Comparison of ENCODE assay signal across 12 cellular contexts in the genomic region with DNA sequence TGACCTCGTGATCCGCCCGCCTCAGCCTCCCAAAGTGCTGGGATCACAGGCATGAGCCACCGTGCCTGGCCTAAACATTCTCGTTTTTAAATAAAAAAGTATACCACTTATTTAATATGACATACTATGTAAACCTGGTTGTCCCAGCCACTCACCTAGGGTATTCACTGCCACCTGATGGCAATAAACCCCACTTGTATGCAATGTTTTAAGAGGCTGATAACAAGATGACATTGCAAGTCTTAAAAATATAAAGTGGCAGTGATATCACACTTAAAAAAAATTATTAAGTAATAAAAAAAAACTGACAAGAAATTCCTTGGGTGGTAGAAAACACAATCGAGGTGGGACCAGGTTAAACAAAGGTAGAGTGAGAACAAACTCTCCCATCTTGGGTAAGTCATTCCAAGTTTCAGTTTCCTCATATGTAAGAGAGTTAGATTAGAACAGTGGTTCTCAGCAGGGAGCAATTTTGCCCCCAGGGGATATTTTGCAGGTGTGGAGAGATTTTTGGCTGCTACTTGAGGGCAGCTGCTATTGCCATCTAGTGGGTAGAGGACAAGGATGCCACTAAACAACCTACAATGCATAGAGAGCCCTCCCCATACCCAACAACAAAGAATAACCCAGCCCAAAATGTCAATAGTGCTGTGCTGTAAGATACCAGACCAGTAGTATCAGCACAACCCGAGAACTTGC. TPM values are rescaled to one million over a fixed set of nuclear protein-coding genes. Genes with fewer than 3 reads are reported as not detected.
DNase-seq lines count a peak whose midpoint lies in the region; ATAC-seq, FAIRE-seq and TF ChIP-seq lines count a peak whose summit lies in the region.
"Had no signal": no experiment of that assay in that cellular context is flagged by ENCODE, and none has a peak within 500 bp of the region (broad histone marks: within the 10 kb centered on the region; RNA-seq: fewer than 3 reads in every experiment).

No MANE protein-coding gene starts in this region.

- CTCF ChIA-PET in HEK293 (lab: Yijun Ruan, JAX): interaction anchor here (1.4 kb wide), 1 partner anchor 10 kb away, joined by 3 read pairs; no protein-coding TSS in a partner anchor
- CTCF ChIA-PET in HepG2 (lab: Yijun Ruan, JAX; ENCODE audit: low intra/inter-chr PET ratio, low total read pairs): no interaction called here

- H3K27me3 ChIP-seq in WERI-Rb-1 (ENCODE audit: insufficient read depth, low read depth, severe bottlenecking): no peaks in the 10 kb centered on the region
- H3K27me3 ChIP-seq in HepG2 (ENCODE audit: control insufficient read depth in 1 of 2, insufficient read depth in 2 of 2, low read length in 2 of 2): no peaks in the 10 kb centered on the region
- H3K27me3 ChIP-seq: Peyer's patch had no signal

- no peak overlapping the region for H3K4me2 ChIP-seq in HepG2 (ENCODE audit: low read depth, low read length)

- H3K9me3 ChIP-seq in HEK293 (ENCODE audit: control insufficient read depth, insufficient read depth, low read depth, low read length) (no peaks in the 10 kb centered on the region), WERI-Rb-1 (ENCODE audit: severe bottlenecking) (no peaks in the 10 kb centered on the region), HepG2 (ENCODE audit: low read length) (no peaks in the 10 kb centered on the region)
- H3K9me3 ChIP-seq: Peyer's patch had no signal

- H3K79me2 ChIP-seq in HepG2 (ENCODE audit: insufficient read depth, low read length): peaks cover 90% of the 10 kb centered on the region

- no peak for FAIRE-seq in HepG2 (lab: Jason Lieb, UNC)
- FAIRE-seq: frontal cortex had no signal

- DNase-seq in Caki2 (ENCODE audit: low read depth): peak; percentile 16
- DNase-seq in WERI-Rb-1: no peak
- no peak for DNase-seq in HepG2 (ENCODE audit: low spot score)
- no peak for DNase-seq in NCI-H2029 (lab: John Stamatoyannopoulos, UW)
- no peak for DNase-seq in NOMO-1 treated with DMSO at 0.1 percent for 48 hours (lab: John Stamatoyannopoulos, UW; ENCODE audit: unreplicated experiment)
- no peak for DNase-seq in GM19238 (ENCODE audit: insufficient read length, low spot score)
- no peak for DNase-seq in activated gamma-delta T cell (lab: John Stamatoyannopoulos, UW)
- DNase-seq: Peyer's patch; retina; stimulated activated naive B cell treated with anti-CD40 and anti-IgM and Interleukin-4, amounts not matched to agents 10 μg/mL and 1 μg/mL and 100 μg/mL, for 72 hours had no signal

- WGBS in HepG2 (ENCODE audit: low lambda C conversion rate): 95% methylated on average over 7 of the region's 7 CpGs

- intact Hi-C loops in HepG2 (cut with micrococcal nuclease; ENCODE audit: unreplicated experiment): loop anchor here (2.0 kb wide), 1 partner anchor 186 kb away; no protein-coding TSS in a partner anchor

- peaks cover 58% of the 10 kb centered on the region for H4K20me1 ChIP-seq in HepG2 (ENCODE audit: insufficient read depth, low read length)

- TF ChIP-seq EP300 in HepG2 (IDR thresholded peaks at IDR 0.05; ENCODE audit: low read depth in 2 of 2, low read length in 2 of 2): no peak
- no peak for TF ChIP-seq EP300 in HepG2 (CRISPR knock-in tag; IDR thresholded peaks at IDR 0.05; ENCODE audit: borderline replicate concordance)

- peak; percentile 65 for ATAC-seq in HepG2

- H3K4me1 ChIP-seq in HEK293 (ENCODE audit: control insufficient read depth, insufficient read depth, low read length): 0 out of 2 replicates have a peak, but pooled peaks cover 3% of the 10 kb centered on the region
- H3K4me1 ChIP-seq in HepG2 (ENCODE audit: insufficient read depth, low read length): no peaks in the 10 kb centered on the region

- TF ChIP-seq CTCF in HEK293 (tag by site-specific recombination; IDR thresholded peaks at IDR 0.05) (0 out of 2 replicates have a peak, but pooled peaks have one; percentile 51), WERI-Rb-1 (IDR thresholded peaks at IDR 0.05; ENCODE audit: low read depth, low read length) (peak; percentile 31; the same call in 1 of the 2 replicates), HepG2 (CRISPR knock-in tag; IDR thresholded peaks at IDR 0.05) (peak; percentile 26; the same call in 1 of the 2 replicates)

- H3K27ac ChIP-seq in HEK293 (ENCODE audit: extremely low read depth, low read depth, low read length) (no peak overlapping the region), WERI-Rb-1 (no peak overlapping the region), HepG2 (ENCODE audit: extremely low read length, insufficient read depth, low read length) (no peak overlapping the region)

- H3K36me3 ChIP-seq in HEK293 (ENCODE audit: control insufficient read depth in 2 of 2, insufficient read depth in 1 of 2, low read length in 2 of 2): peaks cover 4 to 48% of the 10 kb centered on the region in 2 experiments; a peak in 2 of 3 replicates
- peaks cover 48% of the 10 kb centered on the region for H3K36me3 ChIP-seq in WERI-Rb-1
- H3K36me3 ChIP-seq in HepG2 (replicated peaks in 1 of 2; ENCODE audit: control insufficient read depth in 1 of 2, insufficient read depth in 2 of 2, low read length in 2 of 2): peaks cover 4 to 65% of the 10 kb centered on the region in 2 experiments

- POLR2A ChIA-PET in HEK293 (lab: Yijun Ruan, JAX): no interaction called here
- POLR2A ChIA-PET in HepG2 (lab: Yijun Ruan, JAX): no interaction called here

- H3K9ac ChIP-seq in HepG2 (ENCODE audit: insufficient read depth, low read depth, low read length): no peak overlapping the region

- no peak for TF ChIP-seq RAD21 in HepG2 (CRISPR knock-in tag; IDR thresholded peaks at IDR 0.05)

- no peak for TF ChIP-seq POLR2A in HepG2 (IDR thresholded peaks at IDR 0.05; ENCODE audit: insufficient read depth in 1 of 2, low read depth in 2 of 2, low read length in 2 of 2)

- H3K4me3 ChIP-seq in HEK293 (ENCODE audit: low read depth, low read length): no peak overlapping the region
- H3K4me3 ChIP-seq in WERI-Rb-1 (ENCODE audit: low read depth, low read length): no peak overlapping the region
- no peak overlapping the region for H3K4me3 ChIP-seq in HepG2 (replicated peaks in 1 of 3; ENCODE audit: insufficient read depth in 1 of 3, low read depth in 2 of 3, low read length in 3 of 3)
- H3K4me3 ChIP-seq: Peyer's patch had no signal

- in situ Hi-C loops in Caki2 (cut with HindIII; ENCODE audit: low pct_unique_long_range_greater_than_20kb, low sequenced_read_pairs): no loop called here
- in situ Hi-C loops in HepG2 (cut with HindIII; ENCODE audit: extremely low pct_ligation_motif_present, low pct_unique_long_range_greater_than_20kb): no loop called here

- H2AFZ ChIP-seq in HepG2 (ENCODE audit: low read length): no peak overlapping the region

- BruUV-seq in HepG2 (replicated peaks; lab: Mats Ljungman, UMichigan): no TSS peak

RNA-seq across cellular contexts. Expression of a gene that starts 14.5 kb away (rescaled TPM):
- total RNA-seq in Caki2 (2014; rRNA removed; shearing (Covaris generic); ENCODE audit: low replicate concordance): 108 and 148 TPM in 2 replicates
- 184 and 247 TPM in 2 replicates for total RNA-seq in HepG2 (2016; rRNA removed; fragmentation: Illumina TruSeq; extraction: Trizol)
- 21.0 and 22.5 TPM in 2 replicates for total RNA-seq in HepG2 (2016; cell fraction: cytosol; rRNA removed; fragmentation: Illumina TruSeq; extraction: Trizol; ENCODE audit: low read depth)
- 181 and 262 TPM in 2 replicates for total RNA-seq in HepG2 (2016; cell fraction: insoluble cytoplasmic fraction; rRNA removed; fragmentation: Illumina TruSeq; extraction: Trizol)
- total RNA-seq in HepG2 (2016; cell fraction: membrane; rRNA removed; fragmentation: Illumina TruSeq; extraction: Trizol): 59.6 and 61.1 TPM in 2 replicates
- total RNA-seq in HepG2 (2016; cell fraction: nucleus; rRNA removed; fragmentation: Illumina TruSeq; extraction: Trizol): 130 and 149 TPM in 2 replicates
- 195 and 250 TPM in 2 replicates for polyA plus RNA-seq in HepG2 (2011; rRNA removed)
- polyA plus RNA-seq in HepG2 (2011; cell fraction: cytosol; rRNA removed): 148 and 191 TPM in 2 replicates
- polyA plus RNA-seq in HepG2 (2011; cell fraction: nucleus; rRNA removed): 76.8 and 76.9 TPM in 2 replicates
- polyA plus RNA-seq in HepG2 (2012): 183 and 200 TPM in 2 replicates
- polyA plus RNA-seq in HepG2 (2016; cell fraction: cytosol; fragmentation: Illumina TruSeq; extraction: Trizol; ENCODE audit: low read depth): 26.5 and 28.6 TPM in 2 replicates
- polyA plus RNA-seq in HepG2 (2016; cell fraction: insoluble cytoplasmic fraction; fragmentation: Illumina TruSeq; extraction: Trizol; ENCODE audit: low read depth): 437 and 475 TPM in 2 replicates
- polyA plus RNA-seq in HepG2 (2016; cell fraction: membrane; fragmentation: Illumina TruSeq; extraction: Trizol; ENCODE audit: low read depth): 70.5 and 72.4 TPM in 2 replicates
- polyA plus RNA-seq in HepG2 (2016; cell fraction: nucleus; fragmentation: Illumina TruSeq; extraction: Trizol; ENCODE audit: insufficient read depth, low read depth): 252 and 254 TPM in 2 replicates
- polyA minus RNA-seq in HepG2 (2011; rRNA and poly(A)+ RNA removed; ENCODE audit: low replicate concordance): 505 and 607 TPM in 2 replicates
- 104 and 128 TPM in 2 replicates for polyA minus RNA-seq in HepG2 (2011; cell fraction: cytosol; rRNA and poly(A)+ RNA removed)
- polyA minus RNA-seq in HepG2 (2011; cell fraction: nucleus; rRNA and poly(A)+ RNA removed): 192 and 250 TPM in 2 replicates

RNA-seq across cellular contexts. Expression of a gene that starts 26.5 kb away (rescaled TPM):
- total RNA-seq in Caki2 (2014; rRNA removed; shearing (Covaris generic); ENCODE audit: low replicate concordance): 5.9 and 7.6 TPM in 2 replicates
- 17.8 and 20.6 TPM in 2 replicates for total RNA-seq in HepG2 (2016; rRNA removed; fragmentation: Illumina TruSeq; extraction: Trizol)
- total RNA-seq in HepG2 (2016; cell fraction: cytosol; rRNA removed; fragmentation: Illumina TruSeq; extraction: Trizol; ENCODE audit: low read depth): 0.91 and 0.97 TPM in 2 replicates
- total RNA-seq in HepG2 (2016; cell fraction: insoluble cytoplasmic fraction; rRNA removed; fragmentation: Illumina TruSeq; extraction: Trizol): 17.9 and 18.3 TPM in 2 replicates
- 4.3 and 5.0 TPM in 2 replicates for total RNA-seq in HepG2 (2016; cell fraction: membrane; rRNA removed; fragmentation: Illumina TruSeq; extraction: Trizol)
- 11.8 and 13.0 TPM in 2 replicates for total RNA-seq in HepG2 (2016; cell fraction: nucleus; rRNA removed; fragmentation: Illumina TruSeq; extraction: Trizol)
- 8.8 and 9.0 TPM in 2 replicates for polyA plus RNA-seq in HepG2 (2011; rRNA removed)
- 7.3 and 8.3 TPM in 2 replicates for polyA plus RNA-seq in HepG2 (2011; cell fraction: cytosol; rRNA removed)
- polyA plus RNA-seq in HepG2 (2011; cell fraction: nucleus; rRNA removed): 6.4 and 6.7 TPM in 2 replicates
- 5.6 and 6.2 TPM in 2 replicates for polyA plus RNA-seq in HepG2 (2012)
- 0.32 and 0.44 TPM in 2 replicates for polyA plus RNA-seq in HepG2 (2016; cell fraction: cytosol; fragmentation: Illumina TruSeq; extraction: Trizol; ENCODE audit: low read depth)
- 18.3 and 18.8 TPM in 2 replicates for polyA plus RNA-seq in HepG2 (2016; cell fraction: insoluble cytoplasmic fraction; fragmentation: Illumina TruSeq; extraction: Trizol; ENCODE audit: low read depth)
- polyA plus RNA-seq in HepG2 (2016; cell fraction: membrane; fragmentation: Illumina TruSeq; extraction: Trizol; ENCODE audit: low read depth): 1.3 and 1.7 TPM in 2 replicates
- polyA plus RNA-seq in HepG2 (2016; cell fraction: nucleus; fragmentation: Illumina TruSeq; extraction: Trizol; ENCODE audit: insufficient read depth, low read depth): 11.3 and 12.4 TPM in 2 replicates
- polyA minus RNA-seq in HepG2 (2011; rRNA and poly(A)+ RNA removed; ENCODE audit: low replicate concordance): 45.3 and 71.3 TPM in 2 replicates
- polyA minus RNA-seq in HepG2 (2011; cell fraction: cytosol; rRNA and poly(A)+ RNA removed): 16.4 and 19.3 TPM in 2 replicates
- 17.0 and 17.3 TPM in 2 replicates for polyA minus RNA-seq in HepG2 (2011; cell fraction: nucleus; rRNA and poly(A)+ RNA removed)

RNA-seq across cellular contexts. Expression of a gene that starts 38.5 kb away (rescaled TPM):
- total RNA-seq in Caki2 (2014; rRNA removed; shearing (Covaris generic); ENCODE audit: low replicate concordance): 0.07 TPM in 1 of 2 replicates, not detected in the other
- total RNA-seq in HepG2 (2016; rRNA removed; fragmentation: Illumina TruSeq; extraction: Trizol): 0.04 and 0.11 TPM in 2 replicates
- under 0.01 and 0.10 TPM in 2 replicates for total RNA-seq in HepG2 (2016; cell fraction: cytosol; rRNA removed; fragmentation: Illumina TruSeq; extraction: Trizol; ENCODE audit: low read depth)
- total RNA-seq in HepG2 (2016; cell fraction: insoluble cytoplasmic fraction; rRNA removed; fragmentation: Illumina TruSeq; extraction: Trizol): 0.03 and 0.11 TPM in 2 replicates
- 0.03 and 0.12 TPM in 2 replicates for total RNA-seq in HepG2 (2016; cell fraction: membrane; rRNA removed; fragmentation: Illumina TruSeq; extraction: Trizol)
- 0.09 and 0.37 TPM in 2 replicates for total RNA-seq in HepG2 (2016; cell fraction: nucleus; rRNA removed; fragmentation: Illumina TruSeq; extraction: Trizol)
- polyA plus RNA-seq in HepG2 (2011; rRNA removed): 0.08 and 0.11 TPM in 2 replicates
- under 0.01 and 0.01 TPM in 2 replicates for polyA plus RNA-seq in HepG2 (2011; cell fraction: cytosol; rRNA removed)
- polyA plus RNA-seq in HepG2 (2011; cell fraction: nucleus; rRNA removed): 0.18 and 0.21 TPM in 2 replicates
- 0.03 TPM in 1 of 2 replicates, not detected in the other for polyA plus RNA-seq in HepG2 (2012)
- polyA plus RNA-seq in HepG2 (2016; cell fraction: cytosol; fragmentation: Illumina TruSeq; extraction: Trizol; ENCODE audit: low read depth): not detected in 2 replicates
- polyA plus RNA-seq in HepG2 (2016; cell fraction: insoluble cytoplasmic fraction; fragmentation: Illumina TruSeq; extraction: Trizol; ENCODE audit: low read depth): 0.05 and 0.10 TPM in 2 replicates
- not detected in 2 replicates for polyA plus RNA-seq in HepG2 (2016; cell fraction: membrane; fragmentation: Illumina TruSeq; extraction: Trizol; ENCODE audit: low read depth)
- polyA plus RNA-seq in HepG2 (2016; cell fraction: nucleus; fragmentation: Illumina TruSeq; extraction: Trizol; ENCODE audit: insufficient read depth, low read depth): 0.11 and 0.24 TPM in 2 replicates
- 0.02 TPM in 1 of 2 replicates, not detected in the other for polyA minus RNA-seq in HepG2 (2011; rRNA and poly(A)+ RNA removed; ENCODE audit: low replicate concordance)
- under 0.01 TPM in 1 of 2 replicates, not detected in the other for polyA minus RNA-seq in HepG2 (2011; cell fraction: cytosol; rRNA and poly(A)+ RNA removed)
- polyA minus RNA-seq in HepG2 (2011; cell fraction: nucleus; rRNA and poly(A)+ RNA removed): 0.25 and 0.39 TPM in 2 replicates
